ENCODE assay signal across 8 cellular contexts in the genomic region with DNA sequence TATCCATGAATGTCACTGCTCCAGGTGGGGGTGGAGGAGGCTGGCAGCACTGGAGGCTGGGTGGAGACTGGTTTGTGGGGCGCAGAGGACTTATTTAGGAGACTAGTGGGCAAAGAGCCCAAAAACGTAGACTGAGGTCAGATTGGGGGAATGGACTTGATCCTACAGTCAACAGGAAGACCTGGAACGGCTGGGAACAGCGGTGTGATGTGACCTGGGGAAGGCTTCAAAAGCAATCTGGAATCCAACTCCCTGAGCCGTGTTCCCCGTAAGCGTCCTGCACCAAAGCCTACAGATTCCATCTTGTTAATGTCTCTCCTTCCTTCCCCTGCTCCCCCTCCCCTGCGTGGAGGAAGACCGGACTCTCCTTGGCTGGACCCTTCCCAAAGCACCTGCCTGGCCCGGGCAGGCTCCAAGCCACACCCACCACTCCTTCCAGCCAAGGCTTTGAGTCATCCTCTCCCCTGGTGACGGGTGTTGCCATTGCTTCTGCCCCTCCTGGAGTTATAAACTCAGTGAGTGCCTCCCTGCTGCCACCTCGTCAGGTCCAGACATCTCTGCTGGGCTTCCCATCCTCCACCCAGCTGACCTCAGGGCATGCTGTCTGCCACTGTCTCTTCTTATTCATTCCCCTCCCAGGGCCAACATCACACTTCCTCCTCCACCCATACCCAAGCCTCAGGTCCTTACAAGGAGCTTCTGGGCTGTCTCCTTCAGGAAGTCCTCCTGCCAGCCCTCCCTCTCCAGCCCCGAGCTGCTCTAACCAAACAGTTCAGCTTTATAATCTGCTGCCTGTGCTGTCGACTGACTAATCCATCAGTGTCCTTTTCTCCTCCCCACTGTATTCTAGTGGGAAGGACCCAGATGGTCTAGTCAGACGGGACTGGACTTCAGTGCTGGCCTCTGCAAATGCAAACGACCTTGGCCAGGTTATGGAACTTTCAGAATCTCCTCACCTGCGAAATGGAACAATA. TPM values are rescaled to one million over a fixed set of nuclear protein-coding genes. Genes with fewer than 3 reads are reported as not detected.
DNase-seq lines count a peak whose midpoint lies in the region; ATAC-seq, FAIRE-seq and TF ChIP-seq lines count a peak whose summit lies in the region.

No MANE protein-coding gene starts in this region.

- no peak for TF ChIP-seq EP300 in A549 (IDR thresholded peaks at IDR 0.05)

- no peak for TF ChIP-seq POLR2A in A549 (IDR thresholded peaks at IDR 0.05; ENCODE audit: low read length)

- H3K4me3 ChIP-seq in A549 (peak overlapping the region; percentile 99), fibroblast of the aortic adventitia (ENCODE audit: low read depth, low read length) (no peak overlapping the region)

- no peaks in the 10 kb centered on the region for H3K9me3 ChIP-seq in A549

- ATAC-seq in A549, result peak; percentile 75 to 82
- peak; percentile 32 for ATAC-seq in GM18907 (IDR thresholded peaks at IDR 0.05; ENCODE audit: unreplicated experiment)
- no peak for ATAC-seq in HG02571 (IDR thresholded peaks at IDR 0.05; ENCODE audit: unreplicated experiment)
- no peak for ATAC-seq in GM21529 (IDR thresholded peaks at IDR 0.05; ENCODE audit: unreplicated experiment)

- peak overlapping the region; percentile 96 to 100 for H3K27ac ChIP-seq in A549

- peak overlapping the region; percentile 41 to 74 (median 58) for H3K27ac Mint-ChIP-seq in nephron

- peaks cover 6% of the 10 kb centered on the region for H3K27me3 Mint-ChIP-seq in nephron (ENCODE audit: low read depth)

- H3K4me1 Mint-ChIP-seq in nephron, result peaks cover 26% of the 10 kb centered on the region

- H3K4me3 Mint-ChIP-seq in nephron, result peak overlapping the region; percentile 66 to 83 (median 70)

- peak; percentile 86 to 93 for DNase-seq in A549 (ENCODE audit: low read depth in 1 of 2, low spot score in 1 of 2)
- DNase-seq in NOMO-1 (lab: John Stamatoyannopoulos, UW; ENCODE audit: unreplicated experiment in 2 of 2), result peak; percentile 56 to 62
- DNase-seq in activated T-cell treated with anti-CD3 and anti-CD28 coated beads, Interleukin-2, amount 50 U/mL, for 48 hours, result peak; percentile 50 to 57
- DNase-seq in fibroblast of the aortic adventitia (ENCODE audit: low read depth), result peak; percentile 63

- H3K36me3 Mint-ChIP-seq in nephron (ENCODE audit: low read depth), result no peaks in the 10 kb centered on the region

- TF ChIP-seq RAD21 in A549 (conservative IDR thresholded peaks at IDR 0.05 in 1 of 2, IDR thresholded peaks at IDR 0.05 in 1 of 2), result 0 out of 5 replicates have a peak, but pooled peaks of 1 of the 2 experiments have one; percentile 10

- peak overlapping the region; percentile 95 for H3K4me2 ChIP-seq in A549

- POLR2A ChIA-PET in A549 (lab: Yijun Ruan, JAX), result no interaction called here

- peaks cover 41% of the 10 kb centered on the region for H3K4me1 ChIP-seq in A549

- H3K9me3 Mint-ChIP-seq in nephron, result no peaks in the 10 kb centered on the region

- FAIRE-seq in A549 (lab: Jason Lieb, UNC), result no peak

- 3% methylated on average over 14 of the region's 17 CpGs for WGBS in A549 (ENCODE audit: missing lambda C conversion rate)

- TF ChIP-seq CTCF in A549 (IDR thresholded peaks at IDR 0.05), result no peak
- peak; percentile 1 for TF ChIP-seq CTCF in fibroblast of the aortic adventitia (IDR thresholded peaks at IDR 0.05; ENCODE audit: insufficient read depth, low read length)
- no peak for TF ChIP-seq CTCF in nephron (IDR thresholded peaks at IDR 0.05; ENCODE audit: unreplicated experiment in 3 of 3)

- CTCF ChIA-PET in A549 (lab: Yijun Ruan, JAX), result interaction anchor here (0.6 to 2.4 kb wide), 4 partner anchors 10 to 124 kb away, joined by 3 to 9 read pairs (median 5); no protein-coding TSS in a partner anchor

TF ChIP-seq in A549, 52 proteins besides CTCF, POLR2A, EP300 and RAD21:
- peak; percentile 78 for TF ChIP-seq ZFP36 (IDR thresholded peaks at IDR 0.05; ENCODE audit: borderline replicate concordance, partially characterized antibody)
- TF ChIP-seq MAX (IDR thresholded peaks at IDR 0.05), result peak; percentile 51; the same call in 1 of the 2 replicates
- TF ChIP-seq HOXB5 (CRISPR knock-in tag; IDR thresholded peaks at IDR 0.05), result peak; percentile 73
- TF ChIP-seq JUN (IDR thresholded peaks at IDR 0.05), result 0 out of 5 replicates have a peak, but pooled peaks have one; percentile 31 to 35
- no peak for TF ChIP-seq RCOR1 (IDR thresholded peaks at IDR 0.05; ENCODE audit: low read depth, low read length)
- TF ChIP-seq HES2 (IDR thresholded peaks at IDR 0.05), result no peak
- TF ChIP-seq KDM5A (IDR thresholded peaks at IDR 0.05), result no peak
- no peak; the same call in 1 of the 2 replicates for TF ChIP-seq ESRRA (IDR thresholded peaks at IDR 0.05; ENCODE audit: borderline replicate concordance, low read length)
- no peak for TF ChIP-seq HDAC2 (IDR thresholded peaks at IDR 0.05)
- peak; percentile 14; the same call in 1 of the 2 replicates for TF ChIP-seq GATA3 (IDR thresholded peaks at IDR 0.05; ENCODE audit: borderline replicate concordance)
- TF ChIP-seq NFE2L2 (conservative IDR thresholded peaks at IDR 0.05; ENCODE audit: low read length), result no peak
- TF ChIP-seq SMC3 (IDR thresholded peaks at IDR 0.05), result 0 out of 3 replicates have a peak, but pooled peaks have one; percentile 12
- TF ChIP-seq, protein P1, sequence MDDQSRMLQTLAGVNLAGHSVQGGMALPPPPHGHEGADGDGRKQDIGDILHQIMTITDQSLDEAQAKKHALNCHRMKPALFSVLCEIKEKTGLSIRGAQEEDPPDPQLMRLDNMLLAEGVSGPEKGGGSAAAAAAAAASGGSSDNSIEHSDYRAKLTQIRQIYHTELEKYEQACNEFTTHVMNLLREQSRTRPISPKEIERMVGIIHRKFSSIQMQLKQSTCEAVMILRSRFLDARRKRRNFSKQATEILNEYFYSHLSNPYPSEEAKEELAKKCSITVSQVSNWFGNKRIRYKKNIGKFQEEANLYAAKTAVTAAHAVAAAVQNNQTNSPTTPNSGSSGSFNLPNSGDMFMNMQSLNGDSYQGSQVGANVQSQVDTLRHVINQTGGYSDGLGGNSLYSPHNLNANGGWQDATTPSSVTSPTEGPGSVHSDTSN (IDR thresholded peaks at IDR 0.05), result peak; percentile 34; the same call in 1 of the 2 replicates
- peak; percentile 17 for TF ChIP-seq CHD2 (IDR thresholded peaks at IDR 0.05; ENCODE audit: low read length, partially characterized antibody)
- TF ChIP-seq MAZ (IDR thresholded peaks at IDR 0.05; ENCODE audit: borderline replicate concordance, low read depth, low read length), result no peak
- TF ChIP-seq SREBF2 (IDR thresholded peaks at IDR 0.05), result no peak
- TF ChIP-seq JUNB (IDR thresholded peaks at IDR 0.05), result no peak
- TF ChIP-seq KDM1A (IDR thresholded peaks at IDR 0.05; ENCODE audit: low read depth), result no peak
- TF ChIP-seq FOSL2 (IDR thresholded peaks at IDR 0.05), result no peak
- peak; percentile 69 for TF ChIP-seq FOSL2 (CRISPR knock-in tag; IDR thresholded peaks at IDR 0.05)
- TF ChIP-seq HMGXB4 (CRISPR knock-in tag; IDR thresholded peaks at IDR 0.05; ENCODE audit: borderline replicate concordance), result no peak

RNA-seq across cellular contexts. Expression of gene CLSTN1, which starts 1.6 kb away (rescaled TPM):
- polyA plus RNA-seq in A549 (2011; rRNA removed) (27.3 and 42.9 TPM in 2 replicates), A549 (2017; fragmentation: RNase III; extraction: RNeasy Plus Mini Kit Qiagen cat#74134 plus additional on column Dnase treatment) (50.8 to 57.5 TPM (median 56.1 TPM) in 3 replicates)
- 30.1 and 33.3 TPM in 2 replicates for polyA plus RNA-seq in A549 (2012; cell fraction: cytosol; rRNA removed)
- polyA plus RNA-seq in A549 (2012; cell fraction: nucleus; rRNA removed), result 98.4 and 100 TPM in 2 replicates
- polyA minus RNA-seq in A549 (2011; rRNA and poly(A)+ RNA removed), result 35.7 and 40.2 TPM in 2 replicates
- 53.0 and 61.5 TPM in 2 replicates for total RNA-seq in fibroblast of the aortic adventitia (ENCODE audit: low replicate concordance)

Comparison
In these comparisons a context has a peak if more than half of its experiments do, and no peak if none do; other contexts are left out.
1. ATAC-seq: peak in A549 (2 of 2) and GM18907 (single experiment); none in HG02571 (single experiment) and GM21529 (single experiment).
2. Peak in every context shown above with its lines, with median percentiles within 50 percentile points of each other: DNase-seq.